In the genomic region with DNA sequence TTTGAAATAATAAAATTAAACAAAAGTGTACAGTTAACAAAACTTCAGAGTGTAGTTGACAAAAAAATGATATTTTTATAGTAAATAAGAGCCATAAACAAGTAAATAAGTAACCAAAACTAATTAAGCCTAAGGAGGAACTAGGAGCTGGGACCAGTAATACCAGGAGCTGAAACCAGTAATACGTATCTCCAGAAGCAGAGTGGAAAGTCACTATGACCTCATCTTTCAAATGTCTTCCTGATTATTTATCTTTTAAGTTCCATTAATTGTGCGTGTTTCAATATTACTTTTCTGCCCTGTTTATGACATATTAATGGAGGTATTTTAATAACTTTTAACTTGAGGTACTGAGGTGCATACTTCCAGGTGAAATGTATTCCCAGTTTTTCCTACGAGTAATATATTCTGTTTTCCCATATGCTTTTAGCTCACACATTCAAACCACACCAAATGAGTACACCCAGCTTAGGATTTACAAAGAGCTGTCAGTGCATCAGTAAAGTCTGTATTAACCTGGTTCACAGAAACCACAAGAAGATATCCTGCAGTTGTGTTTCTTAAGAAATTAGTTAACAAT, we compare ENCODE assay signal across 22 cellular contexts.
"Had no signal": no experiment of that assay in that cellular context is flagged by ENCODE, and none has a peak within 500 bp of the region (broad histone marks: within the 10 kb centered on the region; RNA-seq: fewer than 3 reads in every experiment).

No MANE protein-coding gene starts in this region.

- H3K27me3 ChIP-seq: MG63, SJSA1 had no signal

- FAIRE-seq: astrocyte, RCC 7860 had no signal

- DNase-seq: activated B cell treated with CpG ODN at 0.5 μM for 24 hours; activated CD4-positive, alpha-beta T cell treated with anti-CD3 and anti-CD28 coated beads for 1 hour; activated CD4-positive, alpha-beta T cell treated with anti-CD3 and anti-CD28 coated beads, Interleukin-2, amount 10 ng/mL, durations not matched to agents 24 days and 14 days; activated CD4-positive, alpha-beta T cell treated with anti-CD3 and anti-CD28 coated beads, Interleukin-2, amount 50 U/mL, for 48 hours; activated CD8-positive, alpha-beta memory T cell treated with anti-CD3 and anti-CD28 coated beads, Interleukin-2, amount 10 ng/mL, durations not matched to agents 7 days and 5 days; activated gamma-delta T cell; activated naive CD4-positive, alpha-beta T cell treated with anti-CD3 and anti-CD28 coated beads for 36 hours; activated T-cell treated with anti-CD3 and anti-CD28 coated beads, Interleukin-2, amount 50 U/mL, for 24 hours; amygdala; MG63; NCI-H1048; NCI-H1930; NCI-H2171 treated with DMSO at 0.1 percent for 48 hours; NCI-H345; NCI-H510A; NCI-H526 treated with DMSO at 0.1 percent for 48 hours; NK-92 treated with Interleukin-12 subunit alpha and Interleukin-12 subunit beta, amount 100 ng/mL, for 24 hours; PC-3; SHP77 had no signal

- H3K9me3 ChIP-seq: MG63, SJSA1 had no signal

- H3K27ac ChIP-seq: SJSA1 had no signal

- H3K36me3 ChIP-seq: MG63 had no signal

- ATAC-seq: activated CD8-positive, alpha-beta memory T cell treated with anti-CD3 and anti-CD28 coated beads, Interleukin-2, amount 10 ng/mL, durations not matched to agents 7 days and 5 days; PC-3 had no signal

- H3K4me3 ChIP-seq: MG63, SJSA1 had no signal
